22 cellular contexts compared by ENCODE assay signal in genomic region chr6:163340201-163340887, GRCh38.
A peak's percentile ranks its signal among the peaks of the same experiment; 100 is the strongest.
DNase-seq lines count a peak whose midpoint lies in the region; ATAC-seq and TF ChIP-seq lines count a peak whose summit lies in the region.
"Had no signal": no experiment of that assay in that cellular context is flagged by ENCODE, and none has a peak within 500 bp of the region (broad histone marks: within the 10 kb centered on the region; RNA-seq: fewer than 3 reads in every experiment).

No MANE protein-coding gene starts in this region.

- H3K4me1 ChIP-seq in OCI-LY3 (ENCODE audit: low read length) (no peaks in the 10 kb centered on the region), neural progenitor cell (peaks cover 27% of the 10 kb centered on the region)
- H3K4me1 ChIP-seq: foreskin keratinocyte had no signal

- no peak for ATAC-seq in GM18519 (IDR thresholded peaks at IDR 0.05; ENCODE audit: low FRiP score, unreplicated experiment)
- ATAC-seq: CD8-positive, alpha-beta T cell; foreskin keratinocyte; naive thymus-derived CD4-positive, alpha-beta T cell had no signal

- H3K9ac ChIP-seq in OCI-LY3 (ENCODE audit: low read length), result no peak overlapping the region
- no peak overlapping the region for H3K9ac ChIP-seq in neural progenitor cell

- no peak overlapping the region for H2AFZ ChIP-seq in OCI-LY3 (ENCODE audit: low read depth, low read length)
- no peak overlapping the region for H2AFZ ChIP-seq in neural progenitor cell (replicated peaks)

- H3K36me3 Mint-ChIP-seq in neural progenitor cell, result no peaks in the 10 kb centered on the region
- H3K36me3 Mint-ChIP-seq: CD8-positive, alpha-beta T cell; memory B cell; naive thymus-derived CD4-positive, alpha-beta T cell had no signal

- H3K27me3 Mint-ChIP-seq in neural progenitor cell (ENCODE audit: insufficient read depth, low read depth), result peaks cover 3% of the 10 kb centered on the region

- H3K27ac ChIP-seq in OCI-LY3 (ENCODE audit: low read length) (no peak overlapping the region), neural progenitor cell (no peak overlapping the region)
- H3K27ac ChIP-seq: foreskin keratinocyte, transverse colon had no signal

- no peaks in the 10 kb centered on the region for H3K9me3 Mint-ChIP-seq in neural progenitor cell
- H3K9me3 Mint-ChIP-seq: CD8-positive, alpha-beta T cell; memory B cell; naive thymus-derived CD4-positive, alpha-beta T cell had no signal

- DNase-seq in choroid plexus epithelial cell (ENCODE audit: low read depth) (no peak), neural progenitor cell (ENCODE audit: low spot score) (no peak), NCI-H510A (lab: John Stamatoyannopoulos, UW) (no peak), AG20443 (ENCODE audit: low spot score) (no peak)
- DNase-seq in activated CD8-positive, alpha-beta memory T cell treated with anti-CD3 and anti-CD28 coated beads, Interleukin-2, amount 50 U/mL, for 48 hours, result no peak
- DNase-seq: activated CD4-positive, CD25-positive, alpha-beta regulatory T cell treated with anti-CD3 and anti-CD28 coated beads, Interleukin-2, amount 50 U/mL, for 72 hours; activated CD8-positive, alpha-beta memory T cell treated with anti-CD3 and anti-CD28 coated beads for 24 hours; activated naive CD4-positive, alpha-beta T cell treated with anti-CD3 and anti-CD28 coated beads, Interleukin-2, amount 50 U/mL, for 16 hours; CD8-positive, alpha-beta T cell; foreskin keratinocyte; KG1; MV-4-11; naive thymus-derived CD4-positive, alpha-beta T cell; NCI-H1930; NCI-H446 treated with DMSO at 0.1 percent for 48 hours; stimulated activated CD4-positive, alpha-beta T cell treated with anti-CD3 and anti-CD28 coated beads, Interleukin-2, amount 100 ng/mL, for 24 hours; stimulated activated naive CD4-positive, alpha-beta T cell treated with Interleukin-2 at 50 U/mL for 16 hours; transverse colon had no signal

- H3K79me2 ChIP-seq in OCI-LY3 (ENCODE audit: low read length) (no peaks in the 10 kb centered on the region), neural progenitor cell (ENCODE audit: low read depth) (no peaks in the 10 kb centered on the region)

- H3K4me3 Mint-ChIP-seq in neural progenitor cell, result no peak overlapping the region
- H3K4me3 Mint-ChIP-seq: CD8-positive, alpha-beta T cell; memory B cell; naive thymus-derived CD4-positive, alpha-beta T cell had no signal

- peaks cover 78% of the 10 kb centered on the region for H3K4me1 Mint-ChIP-seq in neural progenitor cell

- H3K4me3 ChIP-seq in OCI-LY3 (ENCODE audit: low read length), result no peak overlapping the region
- H3K4me3 ChIP-seq in choroid plexus epithelial cell (ENCODE audit: low read depth, low read length), result no peak overlapping the region
- H3K4me3 ChIP-seq in neural progenitor cell, result no peak overlapping the region
- H3K4me3 ChIP-seq: transverse colon had no signal

- H3K27me3 ChIP-seq in OCI-LY3 (ENCODE audit: low read depth, low read length), result no peaks in the 10 kb centered on the region
- no peaks in the 10 kb centered on the region for H3K27me3 ChIP-seq in neural progenitor cell
- H3K27me3 ChIP-seq: foreskin keratinocyte, transverse colon had no signal

- H3K4me2 ChIP-seq in OCI-LY3 (ENCODE audit: low read length) (no peak overlapping the region), neural progenitor cell (no peak overlapping the region)

- H3K27ac Mint-ChIP-seq in neural progenitor cell, result peak overlapping the region; percentile 51
- H3K27ac Mint-ChIP-seq: CD8-positive, alpha-beta T cell; memory B cell; naive thymus-derived CD4-positive, alpha-beta T cell had no signal

- H3F3A ChIP-seq in neural progenitor cell (ENCODE audit: low read depth), result peaks cover 6% of the 10 kb centered on the region

- peak; percentile 19 for TF ChIP-seq CTCF in GM12873 (IDR thresholded peaks at IDR 0.05; ENCODE audit: insufficient read depth, low read depth, low read length, missing control alignments)
- 0 out of 2 replicates have a peak, but pooled peaks have one; percentile 9 for TF ChIP-seq CTCF in OCI-LY3 (IDR thresholded peaks at IDR 0.05; ENCODE audit: low read depth, low read length)
- TF ChIP-seq CTCF in choroid plexus epithelial cell (conservative IDR thresholded peaks at IDR 0.05; ENCODE audit: low read depth, low read length), result peak; percentile 28
- TF ChIP-seq CTCF in neural progenitor cell (IDR thresholded peaks at IDR 0.05), result peak; percentile 17

- no peaks in the 10 kb centered on the region for H3K36me3 ChIP-seq in OCI-LY3 (replicated peaks; ENCODE audit: low read depth, low read length)
- H3K36me3 ChIP-seq in neural progenitor cell, result no peaks in the 10 kb centered on the region
- H3K36me3 ChIP-seq: transverse colon had no signal

- no peaks in the 10 kb centered on the region for H4K20me1 ChIP-seq in OCI-LY3 (ENCODE audit: insufficient read depth, low read length)
- H4K20me1 ChIP-seq in neural progenitor cell (ENCODE audit: low read depth), result no peaks in the 10 kb centered on the region

- H3K9me3 ChIP-seq in OCI-LY3 (ENCODE audit: insufficient read depth, low read length) (no peaks in the 10 kb centered on the region), neural progenitor cell (ENCODE audit: low read depth) (no peaks in the 10 kb centered on the region)
- H3K9me3 ChIP-seq: transverse colon had no signal
